Comparison of ENCODE assay signal across 20 cellular contexts in genomic region chr3:122469659-122470058, GRCh38. TPM values are rescaled to one million over a fixed set of nuclear protein-coding genes. Genes with fewer than 3 reads are reported as not detected.
DNase-seq lines count a peak whose midpoint lies in the region; ATAC-seq, FAIRE-seq and TF ChIP-seq lines count a peak whose summit lies in the region.
"Had no signal": no experiment of that assay in that cellular context is flagged by ENCODE, and none has a peak within 500 bp of the region (broad histone marks: within the 10 kb centered on the region; RNA-seq: fewer than 3 reads in every experiment).

No MANE protein-coding gene starts in this region.

- no peak for TF ChIP-seq CTCF in Peyer's patch (IDR thresholded peaks at IDR 0.05)

- H3K27ac ChIP-seq in CD4-positive, CD25-positive, alpha-beta regulatory T cell (ENCODE audit: insufficient read depth, low read length, poor library complexity, severe bottlenecking), result no peak overlapping the region
- H3K27ac ChIP-seq in Peyer's patch, result no peak overlapping the region
- H3K27ac ChIP-seq: psoas muscle, tibial artery had no signal

- intact Hi-C loops in Right ventricle myocardium superior (cut with DNase I), result no loop called here

- no peak for ATAC-seq in CD4-positive, CD25-positive, alpha-beta regulatory T cell (ENCODE audit: low read depth in 2 of 2)
- ATAC-seq in GM19324 (IDR thresholded peaks at IDR 0.05; ENCODE audit: low FRiP score, unreplicated experiment) (peak; percentile 15), GM19395 (IDR thresholded peaks at IDR 0.05; ENCODE audit: unreplicated experiment) (no peak), Right ventricle myocardium superior (ENCODE audit: poor library complexity) (no peak)
- ATAC-seq in activated T-helper 17 cell treated with anti-CD3 and anti-CD28 coated beads, Interleukin-2, amount 50 U/mL, for 72 hours (replicated peaks), result no peak
- ATAC-seq: psoas muscle had no signal

- peaks cover 41 to 64% (median 51%) of the 10 kb centered on the region in 4 donors for H3K4me1 Mint-ChIP-seq in CD4-positive, CD25-positive, alpha-beta regulatory T cell
- H3K4me1 Mint-ChIP-seq in activated T-helper 17 cell treated with anti-CD3 and anti-CD28 coated beads, Interleukin-2, amount 50 U/mL, for 72 hours, result peaks cover 36% of the 10 kb centered on the region

- no peak for TF ChIP-seq POLR2A in Peyer's patch (IDR thresholded peaks at IDR 0.05)

- peak overlapping the region; percentile 51 to 76 (median 57) for H3K27ac Mint-ChIP-seq in CD4-positive, CD25-positive, alpha-beta regulatory T cell
- peak overlapping the region; percentile 50 for H3K27ac Mint-ChIP-seq in activated T-helper 17 cell treated with anti-CD3 and anti-CD28 coated beads, Interleukin-2, amount 50 U/mL, for 72 hours

- H3K9me3 Mint-ChIP-seq in CD4-positive, CD25-positive, alpha-beta regulatory T cell, result peaks cover 0 to under 1% (median 0%) of the 10 kb centered on the region in 7 donors
- no peaks in the 10 kb centered on the region for H3K9me3 Mint-ChIP-seq in activated T-helper 17 cell treated with anti-CD3 and anti-CD28 coated beads, Interleukin-2, amount 50 U/mL, for 72 hours

- peak; percentile 36 for FAIRE-seq in islet of Langerhans (lab: Jason Lieb, UNC)

- no peak overlapping the region for H3K4me3 ChIP-seq in CD4-positive, CD25-positive, alpha-beta regulatory T cell (ENCODE audit: low read depth, low read length)
- no peak overlapping the region for H3K4me3 ChIP-seq in Peyer's patch
- H3K4me3 ChIP-seq: HAP-1, psoas muscle, tibial artery had no signal

- peaks cover 16% of the 10 kb centered on the region for H3K36me3 ChIP-seq in CD4-positive, CD25-positive, alpha-beta regulatory T cell (ENCODE audit: control insufficient read depth, insufficient read depth, low read length)
- H3K36me3 ChIP-seq in Peyer's patch, result peaks cover 0 to 3% (median 0%) of the 10 kb centered on the region in 3 donors

- H3K4me3 Mint-ChIP-seq in CD4-positive, CD25-positive, alpha-beta regulatory T cell, result peak overlapping the region in 1 of 4 donors; percentile 42
- H3K4me3 Mint-ChIP-seq in activated T-helper 17 cell treated with anti-CD3 and anti-CD28 coated beads, Interleukin-2, amount 50 U/mL, for 72 hours, result peak overlapping the region; percentile 18
- H3K4me3 Mint-ChIP-seq: brain had no signal

- no peaks in the 10 kb centered on the region for H3K27me3 Mint-ChIP-seq in CD4-positive, CD25-positive, alpha-beta regulatory T cell
- H3K27me3 Mint-ChIP-seq in activated T-helper 17 cell treated with anti-CD3 and anti-CD28 coated beads, Interleukin-2, amount 50 U/mL, for 72 hours, result no peaks in the 10 kb centered on the region
- H3K27me3 Mint-ChIP-seq: brain had no signal

- no peak for DNase-seq in CD4-positive, CD25-positive, alpha-beta regulatory T cell
- DNase-seq in HK-2 (ENCODE audit: unreplicated experiment), result no peak
- no peak for DNase-seq in Peyer's patch
- no peak for DNase-seq in Right ventricle myocardium superior
- DNase-seq: activated CD4-positive, alpha-beta T cell treated with anti-CD3 and anti-CD28 coated beads for 48 hours; activated T-cell treated with anti-CD3 and anti-CD28 coated beads, Interleukin-2, amount 50 U/mL, for 48 hours; DMS 273 treated with DMSO at 0.1 percent for 48 hours; foreskin melanocyte; islet precursor cell; KG1; NCI-H187 treated with DMSO at 0.1 percent for 48 hours; psoas muscle; T-helper 2 cell; tibial artery had no signal

- H3K27me3 ChIP-seq in CD4-positive, CD25-positive, alpha-beta regulatory T cell (ENCODE audit: control insufficient read depth, insufficient read depth, low read length), result no peaks in the 10 kb centered on the region
- no peaks in the 10 kb centered on the region for H3K27me3 ChIP-seq in Peyer's patch
- H3K27me3 ChIP-seq: tibial artery had no signal

- no peaks in the 10 kb centered on the region for H3K9me3 ChIP-seq in CD4-positive, CD25-positive, alpha-beta regulatory T cell (ENCODE audit: control insufficient read depth in 2 of 2, low read length in 2 of 2)
- H3K9me3 ChIP-seq in Peyer's patch, result no peaks in the 10 kb centered on the region
- H3K9me3 ChIP-seq: HAP-1, psoas muscle, tibial artery had no signal

- H3K4me1 ChIP-seq in CD4-positive, CD25-positive, alpha-beta regulatory T cell (ENCODE audit: control insufficient read depth, insufficient read depth, low read length, poor library complexity, severe bottlenecking), result peaks cover 9% of the 10 kb centered on the region
- no peaks in the 10 kb centered on the region for H3K4me1 ChIP-seq in Peyer's patch

- peaks cover 6% of the 10 kb centered on the region for H3K36me3 Mint-ChIP-seq in CD4-positive, CD25-positive, alpha-beta regulatory T cell
- peaks cover 44% of the 10 kb centered on the region for H3K36me3 Mint-ChIP-seq in activated T-helper 17 cell treated with anti-CD3 and anti-CD28 coated beads, Interleukin-2, amount 50 U/mL, for 72 hours (ENCODE audit: low read depth)

RNA-seq across cellular contexts. Expression of gene KPNA1, which starts 45.1 kb away (rescaled TPM):
- 57.8 TPM for total RNA-seq in CD4-positive, CD25-positive, alpha-beta regulatory T cell
- polyA plus RNA-seq in CD4-positive, CD25-positive, alpha-beta regulatory T cell, result 10 to 100 TPM; 41.4 to 50.0 (median 43.8) TPM
- 10 to 100 TPM; 29.2 to 47.9 TPM for total RNA-seq in activated T-helper 17 cell treated with anti-CD3 and anti-CD28 coated beads, Interleukin-2, amount 50 U/mL, for 72 hours
- 10 to 100 TPM; 27.1 to 62.7 (median 43.9) TPM for total RNA-seq in Peyer's patch
- 73.0 TPM for total RNA-seq in Right ventricle myocardium superior

RNA-seq across cellular contexts. Expression of gene WDR5B, which starts 53.8 kb away (rescaled TPM):
- total RNA-seq in CD4-positive, CD25-positive, alpha-beta regulatory T cell, result 4.9 TPM
- polyA plus RNA-seq in CD4-positive, CD25-positive, alpha-beta regulatory T cell, result 1 to 10 TPM; 2.0 to 2.5 (median 2.4) TPM
- total RNA-seq in activated T-helper 17 cell treated with anti-CD3 and anti-CD28 coated beads, Interleukin-2, amount 50 U/mL, for 72 hours, result 1 to 10 TPM; 2.3 to 4.0 TPM
- total RNA-seq in Peyer's patch (1 to 10 TPM; 2.7 to 8.3 (median 4.1) TPM), Right ventricle myocardium superior (2.4 TPM)
